In the genomic region with DNA sequence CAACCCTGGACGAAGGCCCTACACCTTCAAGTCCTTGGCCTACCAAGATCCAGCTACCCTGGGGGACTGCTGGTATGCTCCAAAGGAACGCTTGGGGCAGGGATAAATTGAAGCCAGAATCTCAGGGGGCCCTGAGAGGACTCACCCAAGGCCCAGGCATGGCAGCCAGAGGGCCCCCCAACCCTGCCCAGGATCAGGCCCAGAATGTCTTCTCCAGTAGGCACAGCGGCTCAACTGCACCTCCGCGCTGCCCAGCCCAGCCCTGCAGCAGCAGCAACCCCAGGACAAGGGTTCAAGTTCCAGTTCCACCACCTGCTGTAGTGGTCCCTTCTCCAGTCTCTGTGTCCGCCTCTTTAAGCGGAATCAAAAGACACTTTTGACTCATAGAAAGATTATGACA, we compare ENCODE assay signal across 9 cellular contexts. TPM values are rescaled to one million over a fixed set of nuclear protein-coding genes. Genes with fewer than 3 reads are reported as not detected.
DNase-seq lines count a peak whose midpoint lies in the region; ATAC-seq and TF ChIP-seq lines count a peak whose summit lies in the region.
"Had no signal": no experiment of that assay in that cellular context is flagged by ENCODE, and none has a peak within 500 bp of the region (broad histone marks: within the 10 kb centered on the region; RNA-seq: fewer than 3 reads in every experiment).

No MANE protein-coding gene starts in this region.

- H3K4me1 Mint-ChIP-seq in effector memory CD8-positive, alpha-beta T cell (ENCODE audit: low read depth in 2 of 2) = peaks cover 9% of the 10 kb centered on the region in 2 donors
- peaks cover 6% of the 10 kb centered on the region for H3K4me1 Mint-ChIP-seq in osteocyte (ENCODE audit: unreplicated experiment)

- H3K27me3 Mint-ChIP-seq in effector memory CD8-positive, alpha-beta T cell = no peaks in the 10 kb centered on the region
- no peaks in the 10 kb centered on the region for H3K27me3 Mint-ChIP-seq in osteocyte (ENCODE audit: unreplicated experiment)

- ATAC-seq in effector memory CD8-positive, alpha-beta T cell (replicated peaks) = no peak
- ATAC-seq in GM21576 (IDR thresholded peaks at IDR 0.05; ENCODE audit: unreplicated experiment) (no peak), HG03460 (IDR thresholded peaks at IDR 0.05; ENCODE audit: unreplicated experiment) (no peak)

- peak overlapping the region; percentile 88 to 90 for H3K4me3 Mint-ChIP-seq in effector memory CD8-positive, alpha-beta T cell
- H3K4me3 Mint-ChIP-seq in osteocyte (ENCODE audit: unreplicated experiment) = peak overlapping the region; percentile 81

- H3K9ac ChIP-seq in ES-I3 (ENCODE audit: low read depth, low read length) = peak overlapping the region; percentile 83; the same call in 1 of the 2 replicates
- peak overlapping the region; percentile 98 for H3K9ac ChIP-seq in NT2/D1 (ENCODE audit: insufficient read length, low read depth)

- H3K9me3 ChIP-seq in ES-I3 (ENCODE audit: control insufficient read depth, insufficient read depth, low read length) (no peaks in the 10 kb centered on the region), NT2/D1 (ENCODE audit: insufficient read depth, low read length) (no peaks in the 10 kb centered on the region)
- H3K9me3 ChIP-seq: Peyer's patch had no signal

- no peak overlapping the region for H3K27ac Mint-ChIP-seq in effector memory CD8-positive, alpha-beta T cell
- peak overlapping the region; percentile 73 for H3K27ac Mint-ChIP-seq in osteocyte (ENCODE audit: unreplicated experiment)

- TF ChIP-seq CTCF in osteocyte (IDR thresholded peaks at IDR 0.05) = no peak

- H3K4me3 ChIP-seq in NT2/D1 (ENCODE audit: insufficient read length, low read depth) = no peak overlapping the region

- H3K4me1 ChIP-seq in ES-I3 (ENCODE audit: insufficient read depth, low read length) = no peaks in the 10 kb centered on the region; the same call in 1 of the 2 replicates
- H3K4me1 ChIP-seq in NT2/D1 (ENCODE audit: insufficient read depth, insufficient read length) = peaks cover 3% of the 10 kb centered on the region

- H3K36me3 Mint-ChIP-seq in effector memory CD8-positive, alpha-beta T cell (ENCODE audit: insufficient read depth) = peaks cover 35% of the 10 kb centered on the region
- H3K36me3 Mint-ChIP-seq in osteocyte (ENCODE audit: unreplicated experiment) = no peaks in the 10 kb centered on the region

- no peaks in the 10 kb centered on the region for H3K27me3 ChIP-seq in NT2/D1 (ENCODE audit: insufficient read depth, insufficient read length)
- H3K27me3 ChIP-seq: Peyer's patch had no signal

- H3K36me3 ChIP-seq in ES-I3 (ENCODE audit: insufficient read depth, low read length) (no peaks in the 10 kb centered on the region), NT2/D1 (ENCODE audit: insufficient read depth, insufficient read length, low read length) (peaks cover 18% of the 10 kb centered on the region)
- H3K36me3 ChIP-seq: Peyer's patch had no signal

- no peaks in the 10 kb centered on the region for H3K9me3 Mint-ChIP-seq in effector memory CD8-positive, alpha-beta T cell
- no peaks in the 10 kb centered on the region for H3K9me3 Mint-ChIP-seq in osteocyte (ENCODE audit: unreplicated experiment)

- no peak for DNase-seq in NT2/D1 (ENCODE audit: low read depth, low spot score)
- no peak for DNase-seq in effector memory CD8-positive, alpha-beta T cell
- DNase-seq in osteocyte (ENCODE audit: extremely low spot score, unreplicated experiment) = no peak
- DNase-seq in dedifferentiated amniotic fluid mesenchymal stem cell (ENCODE audit: extremely low spot score) = no peak
- no peak for DNase-seq in HK-2 (ENCODE audit: unreplicated experiment)

RNA-seq across cellular contexts. Expression of a gene that starts 2.2 kb away (rescaled TPM):
- total RNA-seq in osteocyte = 8.0 and 10.8 TPM in 2 replicates

RNA-seq across cellular contexts. Expression of a gene that starts 28.7 kb away (rescaled TPM):
- not detected in 2 replicates for total RNA-seq in osteocyte

RNA-seq across cellular contexts. Expression of a gene that starts 45.3 kb away (rescaled TPM):
- total RNA-seq in osteocyte = 58.6 and 59.9 TPM in 2 replicates
